In the genomic region with DNA sequence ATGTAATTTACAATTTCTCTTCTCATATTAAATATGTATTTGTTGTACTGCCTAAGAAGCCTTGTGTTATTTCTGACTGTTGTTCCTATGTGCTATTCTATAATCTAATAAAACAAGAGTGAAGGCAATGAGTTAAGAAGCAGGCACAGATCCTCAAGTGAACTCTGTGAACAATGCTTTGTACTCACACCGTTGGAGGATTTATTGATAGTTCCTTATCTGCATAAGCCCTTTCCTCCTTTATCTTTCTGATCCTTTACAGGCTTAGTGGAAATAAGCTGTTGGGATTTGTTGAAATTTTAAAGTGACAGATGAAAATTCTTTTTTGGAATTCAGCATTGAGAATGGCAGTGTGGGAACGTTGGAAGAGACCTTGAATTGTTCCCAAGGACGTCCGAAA, we compare ENCODE assay signal across 21 cellular contexts.
A peak's percentile ranks its signal among the peaks of the same experiment; 100 is the strongest.
DNase-seq lines count a peak whose midpoint lies in the region; FAIRE-seq and TF ChIP-seq lines count a peak whose summit lies in the region.
"Had no signal": no experiment of that assay in that cellular context is flagged by ENCODE, and none has a peak within 500 bp of the region (broad histone marks: within the 10 kb centered on the region; RNA-seq: fewer than 3 reads in every experiment).

No MANE protein-coding gene starts in this region.

- 45% methylated on average over 4 of the region's 4 CpGs for WGBS in esophagus muscularis mucosa

- H3K36me3 ChIP-seq in HAP-1 (replicated peaks) (no peaks in the 10 kb centered on the region), esophagus muscularis mucosa (no peaks in the 10 kb centered on the region)

- in situ Hi-C loops in HAP-1 (cut with MboI; ENCODE audit: low sequenced_read_pairs): no loop called here
- in situ Hi-C loops in G401 (cut with HindIII; ENCODE audit: low sequenced_read_pairs): loop anchor here (25.0 kb wide), 1 partner anchor 171 kb away; no protein-coding TSS in a partner anchor

- peaks cover 5% of the 10 kb centered on the region for H3K27me3 Mint-ChIP-seq in nephron (ENCODE audit: low read depth)

- no peak for TF ChIP-seq EP300 in esophagus muscularis mucosa (IDR thresholded peaks at IDR 0.05)

- peaks cover 62% of the 10 kb centered on the region for H3K4me1 Mint-ChIP-seq in nephron

- TF ChIP-seq CTCF in esophagus muscularis mucosa (IDR thresholded peaks at IDR 0.05) (no peak), nephron (IDR thresholded peaks at IDR 0.05; ENCODE audit: unreplicated experiment in 3 of 3) (no peak)

- DNase-seq in HAP-1 (ENCODE audit: low spot score in 2 of 2) (peak; percentile 33 to 98), esophagus muscularis mucosa (ENCODE audit: extremely low spot score) (no peak), caudate nucleus (lab: John Stamatoyannopoulos, UW) (no peak), DMS53 (lab: John Stamatoyannopoulos, UW) (no peak), G401 (ENCODE audit: low spot score) (no peak), NCI-H2107 treated with DMSO at 0.1 percent for 48 hours (lab: John Stamatoyannopoulos, UW; ENCODE audit: unreplicated experiment) (no peak)
- DNase-seq: Calu3, GF-D8, KBM-7, MV-4-11, NCI-H1105 treated with DMSO at 0.1 percent for 48 hours, NCI-H2029, NCI-H226, NCI-H510A treated with DMSO at 0.1 percent for 48 hours, SIG-M5 had no signal

- H3K9me3 ChIP-seq in HAP-1: peaks cover 5% of the 10 kb centered on the region; the same call in 1 of the 2 replicates
- H3K9me3 ChIP-seq in esophagus muscularis mucosa: no peaks in the 10 kb centered on the region

- H3K27ac ChIP-seq in esophagus muscularis mucosa (replicated peaks in 1 of 4): peak overlapping the region; percentile 1 to 49 (median 32)
- H3K27ac ChIP-seq in caudate nucleus (ENCODE audit: low read depth, low read length): no peak overlapping the region
- H3K27ac ChIP-seq: SK-N-MC had no signal

- H3K4me3 ChIP-seq in HAP-1 (no peak overlapping the region), esophagus muscularis mucosa (no peak overlapping the region)
- H3K4me3 ChIP-seq: SK-N-MC had no signal

- no peak for TF ChIP-seq POLR2A in esophagus muscularis mucosa (IDR thresholded peaks at IDR 0.05; ENCODE audit: low read depth)

- peak overlapping the region; percentile 20 to 60 (median 44) for H3K27ac Mint-ChIP-seq in nephron

- H3K4me1 ChIP-seq in HAP-1 (peaks cover 43% of the 10 kb centered on the region), esophagus muscularis mucosa (peaks cover 2 to 52% (median 50%) of the 10 kb centered on the region in 4 donors)

- H3K27me3 ChIP-seq in HAP-1 (ENCODE audit: low read depth): no peaks in the 10 kb centered on the region
- no peaks in the 10 kb centered on the region for H3K27me3 ChIP-seq in esophagus muscularis mucosa

- no peak overlapping the region for H3K4me3 Mint-ChIP-seq in nephron

- intact Hi-C loops in esophagus muscularis mucosa (cut with DNase I): no loop called here

- peaks cover 4% of the 10 kb centered on the region for H3K9me3 Mint-ChIP-seq in nephron

- H3K36me3 Mint-ChIP-seq in nephron (ENCODE audit: low read depth): peaks cover 3% of the 10 kb centered on the region

- peak; percentile 97 for FAIRE-seq in TTC549 (lab: Jason Lieb, UNC)
- FAIRE-seq: GM19239, H54, RCC 7860 had no signal

Comparison
In these comparisons a context has a peak if more than half of its experiments do, and no peak if none do; other contexts are left out.
1. DNase-seq: peak in HAP-1 (2 of 2); none in esophagus muscularis mucosa (single experiment), caudate nucleus (0 of 61), DMS53 (single experiment), G401 (single experiment) and NCI-H2107 treated with DMSO at 0.1 percent for 48 hours (single experiment).